ENCODE assay signal across 10 cellular contexts in the genomic region with DNA sequence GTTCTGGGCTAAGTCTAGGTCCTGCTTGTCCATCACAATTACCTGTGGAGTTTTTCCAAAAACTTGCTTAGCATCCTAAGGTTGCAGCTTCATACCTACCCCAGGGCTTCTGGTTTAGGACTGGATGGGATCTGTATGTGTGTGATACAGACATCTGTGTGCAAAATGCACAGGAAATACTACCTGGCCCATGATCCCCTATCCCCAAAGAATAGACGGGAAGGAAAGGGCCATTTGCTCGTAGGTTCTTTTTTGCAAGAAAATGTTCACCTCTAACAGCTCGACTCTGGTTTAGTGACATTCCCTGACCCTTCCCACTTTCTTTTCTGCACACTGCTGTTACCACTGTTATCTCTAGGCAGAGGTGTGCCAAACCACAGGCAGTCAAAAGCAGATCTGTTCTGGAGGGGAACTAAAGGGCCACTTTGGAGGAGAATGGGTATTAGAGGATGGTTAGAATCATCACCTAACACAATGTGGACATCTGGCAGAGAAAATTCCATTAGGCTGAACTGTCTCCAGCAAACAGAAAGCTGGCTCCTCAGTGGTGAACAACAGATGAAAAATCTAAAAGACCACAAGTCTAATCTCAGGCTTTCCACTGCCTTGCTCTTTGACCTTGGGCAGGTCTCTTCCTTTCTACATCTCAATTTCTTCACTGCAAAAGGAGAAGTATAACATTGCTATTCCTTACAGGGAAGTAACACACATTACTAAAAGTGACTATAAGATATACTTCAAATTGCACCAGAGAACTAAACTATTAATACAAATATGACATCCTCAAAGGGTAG.
DNase-seq lines count a peak whose midpoint lies in the region; ATAC-seq and TF ChIP-seq lines count a peak whose summit lies in the region.
"Had no signal": no experiment of that assay in that cellular context is flagged by ENCODE, and none has a peak within 500 bp of the region (broad histone marks: within the 10 kb centered on the region; RNA-seq: fewer than 3 reads in every experiment).

No MANE protein-coding gene starts in this region.

- TF ChIP-seq CTCF in cardiac fibroblast (IDR thresholded peaks at IDR 0.05; ENCODE audit: low read depth, low read length) (no peak), osteoblast (IDR thresholded peaks at IDR 0.05; ENCODE audit: extremely low read depth, low read depth, low read length) (no peak)

- H3K14ac ChIP-seq in neuronal stem cell (ENCODE audit: low read length): no peak overlapping the region

- H3K4me1 ChIP-seq in osteoblast (ENCODE audit: insufficient read depth, low read length): peaks cover 53% of the 10 kb centered on the region
- peaks cover 0 to 9% of the 10 kb centered on the region in 2 donors for H3K4me1 ChIP-seq in neuronal stem cell (ENCODE audit: control insufficient read depth in 2 of 2, insufficient read depth in 1 of 2, low read depth in 1 of 2, low read length in 2 of 2)

- H4K20me1 ChIP-seq in osteoblast (ENCODE audit: insufficient read depth, low read length): peaks cover 14% of the 10 kb centered on the region

- H3K27me3 ChIP-seq in osteoblast (ENCODE audit: insufficient read depth, low read length) (no peaks in the 10 kb centered on the region), neuronal stem cell (ENCODE audit: control insufficient read depth in 3 of 3, insufficient read depth in 3 of 3, low read depth in 1 of 3, low read length in 3 of 3) (no peaks in the 10 kb centered on the region)

- H3K4me2 ChIP-seq in osteoblast (ENCODE audit: insufficient read depth, low read length) (peak overlapping the region; percentile 68), neuronal stem cell (ENCODE audit: insufficient read depth, low read length, poor library complexity, severe bottlenecking) (no peak overlapping the region)

- H4K91ac ChIP-seq in neuronal stem cell (ENCODE audit: low read depth, low read length, poor library complexity): no peak overlapping the region

- H3K36me3 ChIP-seq in osteoblast (ENCODE audit: insufficient read depth, low read length) (no peaks in the 10 kb centered on the region), neuronal stem cell (replicated peaks in 1 of 2; ENCODE audit: control insufficient read depth in 2 of 2, insufficient read depth in 2 of 2, low read length in 2 of 2) (no peaks in the 10 kb centered on the region)

- H2AFZ ChIP-seq in osteoblast (ENCODE audit: low read length) (no peak overlapping the region), neuronal stem cell (ENCODE audit: low read length) (no peak overlapping the region)

- DNase-seq in GM03348 (ENCODE audit: low spot score) (peak; percentile 64), NCI-H2029 treated with DMSO at 0.1 percent for 48 hours (lab: John Stamatoyannopoulos, UW) (peak; percentile 59), cardiac fibroblast (ENCODE audit: low read depth in 2 of 2) (peak; percentile 44 to 74), osteoblast (ENCODE audit: insufficient read length, low spot score, missing footprints) (no peak), neuronal stem cell (ENCODE audit: low spot score) (no peak), NCI-H748 (lab: John Stamatoyannopoulos, UW; ENCODE audit: unreplicated experiment) (no peak), ecto neural progenitor cell (ENCODE audit: low spot score) (no peak)
- DNase-seq: NCI-H2081 treated with DMSO at 0.1 percent for 48 hours; stimulated activated naive CD4-positive, alpha-beta T cell treated with Interleukin-2 at 50 U/mL for 16 hours had no signal

- no peak overlapping the region for H3K23ac ChIP-seq in neuronal stem cell (ENCODE audit: low read depth, low read length, poor library complexity)

- peaks cover 44% of the 10 kb centered on the region for H3K79me2 ChIP-seq in osteoblast (ENCODE audit: insufficient read depth, low read length)

- peaks cover 3% of the 10 kb centered on the region for H3K79me1 ChIP-seq in neuronal stem cell (ENCODE audit: low read depth, low read length)

- no peak overlapping the region for H2BK12ac ChIP-seq in neuronal stem cell (ENCODE audit: low read length)

- WGBS in neuronal stem cell (ENCODE audit: extremely low coverage in 2 of 2, insufficient read length in 2 of 2, insufficient replicate concordance in 1 of 2), 2 donors: no CpG with 5 or more reads among the region's 3 CpGs

- no peak overlapping the region for H3K4ac ChIP-seq in neuronal stem cell (ENCODE audit: low read length)

- H3K27ac ChIP-seq in osteoblast (ENCODE audit: low read depth, low read length) (peak overlapping the region; percentile 87), neuronal stem cell (replicated peaks; ENCODE audit: low read length) (no peak overlapping the region)

- ATAC-seq in HG03135 (IDR thresholded peaks at IDR 0.05; ENCODE audit: unreplicated experiment): no peak

- no peak overlapping the region for H3K9ac ChIP-seq in neuronal stem cell (ENCODE audit: low read depth, low read length, poor library complexity)

- H3K9me3 ChIP-seq in osteoblast (ENCODE audit: low read depth, low read length) (no peaks in the 10 kb centered on the region), neuronal stem cell (replicated peaks in 1 of 2; ENCODE audit: control insufficient read depth in 2 of 2, insufficient read depth in 1 of 2, low read depth in 1 of 2, low read length in 2 of 2) (no peaks in the 10 kb centered on the region)

- no peak overlapping the region for H2BK15ac ChIP-seq in neuronal stem cell (ENCODE audit: low read length)

- no peak overlapping the region for H2AK5ac ChIP-seq in neuronal stem cell (ENCODE audit: low read depth, low read length)

- H3K18ac ChIP-seq in neuronal stem cell (ENCODE audit: low read length): no peak overlapping the region

- H2BK120ac ChIP-seq in neuronal stem cell (ENCODE audit: low read depth, low read length): no peak overlapping the region

- H4K8ac ChIP-seq in neuronal stem cell (ENCODE audit: low read depth, low read length): no peak overlapping the region

- no peak overlapping the region for H2BK5ac ChIP-seq in neuronal stem cell (ENCODE audit: low read length)

- H3K4me3 ChIP-seq in cardiac fibroblast (replicated peaks in 1 of 2; ENCODE audit: low read depth in 2 of 2, low read length in 2 of 2) (no peak overlapping the region), osteoblast (ENCODE audit: insufficient read depth, low read length) (peak overlapping the region; percentile 23), neuronal stem cell (ENCODE audit: low read length in 2 of 2) (no peak overlapping the region)

Comparison
In these comparisons a context has a peak if more than half of its experiments do, and no peak if none do; other contexts are left out.
1. DNase-seq: peak in GM03348 (single experiment), NCI-H2029 treated with DMSO at 0.1 percent for 48 hours (single experiment) and cardiac fibroblast (2 of 2); none in osteoblast (single experiment), neuronal stem cell (single experiment), NCI-H748 (single experiment) and ecto neural progenitor cell (single experiment).